Comparison of ENCODE assay signal across 17 cellular contexts in the genomic region with DNA sequence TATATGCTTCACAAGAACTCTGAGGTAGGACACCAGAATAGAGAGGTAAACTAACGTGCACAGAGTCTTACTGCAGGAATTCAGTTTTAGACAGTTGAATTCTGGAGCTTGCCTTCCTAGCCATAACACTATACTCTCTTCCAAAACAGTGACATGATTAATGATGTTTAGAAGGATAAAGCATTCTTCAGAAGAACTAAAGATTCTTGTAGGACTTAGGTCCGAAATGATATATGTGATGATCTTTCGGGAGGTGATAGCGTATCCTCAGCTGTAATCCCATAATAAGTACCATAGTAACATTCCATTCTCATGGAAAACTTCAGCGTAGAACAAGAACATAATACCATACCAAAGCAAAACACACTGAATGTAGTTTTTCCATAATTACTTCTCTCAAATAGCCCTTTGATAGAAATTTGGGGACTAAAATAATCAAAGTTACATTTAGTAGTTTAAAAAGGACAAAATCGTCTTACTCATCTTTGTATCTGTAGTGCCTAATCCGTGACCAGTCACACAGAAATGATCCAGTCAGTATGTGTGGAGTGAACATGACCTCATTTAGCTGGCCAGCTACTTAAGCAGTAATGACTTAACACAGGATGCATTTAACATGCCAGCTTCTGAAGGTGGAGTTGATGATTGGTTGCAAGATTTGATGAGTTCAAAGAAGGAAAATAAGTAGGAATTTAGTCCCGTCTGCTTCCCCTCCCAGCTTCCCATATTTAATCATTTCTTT. TPM values are rescaled to one million over a fixed set of nuclear protein-coding genes. Genes with fewer than 3 reads are reported as not detected.
DNase-seq lines count a peak whose midpoint lies in the region; ATAC-seq, FAIRE-seq and TF ChIP-seq lines count a peak whose summit lies in the region.
"Had no signal": no experiment of that assay in that cellular context is flagged by ENCODE, and none has a peak within 500 bp of the region (broad histone marks: within the 10 kb centered on the region; RNA-seq: fewer than 3 reads in every experiment).

No MANE protein-coding gene starts in this region.

- H3K18ac ChIP-seq in H1 (ENCODE audit: extremely low read depth, low read length): no peak overlapping the region
- no peak overlapping the region for H3K18ac ChIP-seq in mesendoderm (ENCODE audit: low read length)

- H3K14ac ChIP-seq in H1 (ENCODE audit: insufficient read length): no peak overlapping the region

- TF ChIP-seq CTCF in D721Med (IDR thresholded peaks at IDR 0.05; ENCODE audit: insufficient read depth, missing control alignments) (no peak), H1 (IDR thresholded peaks at IDR 0.05; ENCODE audit: control extremely low read depth in 1 of 3, insufficient read depth in 1 of 3, low read depth in 1 of 3, low read length in 3 of 3) (no peak)

- DNase-seq in D721Med (ENCODE audit: insufficient read length, low spot score): no peak
- DNase-seq in HS-5 (ENCODE audit: low read depth): peak; percentile 9
- no peak for DNase-seq in H1 (ENCODE audit: low read depth in 1 of 2, low spot score in 2 of 2)
- peak; percentile 89 for DNase-seq in mesendoderm
- DNase-seq in stimulated activated CD4-positive, alpha-beta T cell treated with anti-CD3 and anti-CD28 coated beads, Interleukin-2, amount 100 ng/mL, for 24 hours: no peak
- DNase-seq in NCI-H510A treated with DMSO at 0.1 percent for 48 hours (lab: John Stamatoyannopoulos, UW): no peak
- DNase-seq in NOMO-1 treated with DMSO at 0.1 percent for 48 hours (lab: John Stamatoyannopoulos, UW; ENCODE audit: unreplicated experiment): no peak
- DNase-seq: C1 segment of cervical spinal cord, DND-41, GOT3, NCI-H2171, posterior cingulate gyrus, uterus had no signal

- no peak overlapping the region for H4K91ac ChIP-seq in H1 (replicated peaks; ENCODE audit: insufficient read length, low read length)

- H2AFZ ChIP-seq in H1 (ENCODE audit: low read length): no peak overlapping the region

- H3K4me1 ChIP-seq in H1 (replicated peaks in 1 of 4; ENCODE audit: control insufficient read depth in 3 of 4, insufficient read depth in 4 of 4, low read length in 3 of 4) (peaks cover 0 to 2% (median 0%) of the 10 kb centered on the region in 4 experiments; a peak in 1 of 7 replicates), mesendoderm (ENCODE audit: control insufficient read depth, low read depth, low read length) (peaks cover 4% of the 10 kb centered on the region)
- H3K4me1 ChIP-seq: uterus had no signal

- H2BK20ac ChIP-seq in H1 (ENCODE audit: low read length): no peak overlapping the region

- H3K4me3 ChIP-seq in H1 (ENCODE audit: extremely low read depth in 1 of 4, insufficient read depth in 2 of 4, low read depth in 3 of 4, low read length in 4 of 4): no peak overlapping the region
- no peak overlapping the region for H3K4me3 ChIP-seq in mesendoderm (ENCODE audit: low read length)
- H3K4me3 ChIP-seq: coronary artery, uterus had no signal

- no peak overlapping the region for H2BK5ac ChIP-seq in H1 (ENCODE audit: low read depth, low read length)
- no peak overlapping the region for H2BK5ac ChIP-seq in mesendoderm (ENCODE audit: low read length)

- TF ChIP-seq EP300 in H1 (IDR thresholded peaks at IDR 0.05; ENCODE audit: borderline replicate concordance in 1 of 2, low read depth in 2 of 2, low read length in 2 of 2): no peak

- H3K4ac ChIP-seq in H1 (replicated peaks; ENCODE audit: insufficient read length, low read depth, low read length): no peak overlapping the region
- no peak overlapping the region for H3K4ac ChIP-seq in mesendoderm (ENCODE audit: low read depth, low read length)

- no peaks in the 10 kb centered on the region; a peak in 2 of 8 replicates for H3K36me3 ChIP-seq in H1 (ENCODE audit: control insufficient read depth in 2 of 4, insufficient read depth in 4 of 4, low read length in 3 of 4)
- H3K36me3 ChIP-seq in mesendoderm (ENCODE audit: control insufficient read depth, insufficient read depth, low read length): no peaks in the 10 kb centered on the region
- H3K36me3 ChIP-seq: uterus had no signal

- H3K79me2 ChIP-seq in H1 (ENCODE audit: control insufficient read depth in 1 of 2, insufficient read depth in 2 of 2, low read length in 2 of 2) (no peaks in the 10 kb centered on the region), mesendoderm (ENCODE audit: control insufficient read depth, insufficient read depth, low read length) (no peaks in the 10 kb centered on the region)

- no peaks in the 10 kb centered on the region for H3K27me3 ChIP-seq in H1 (replicated peaks in 1 of 4; ENCODE audit: control insufficient read depth in 3 of 4, extremely low read depth in 1 of 4, insufficient read depth in 3 of 4, low read length in 3 of 4)
- H3K27me3 ChIP-seq in mesendoderm (ENCODE audit: insufficient read depth, low read length, poor library complexity): no peaks in the 10 kb centered on the region
- H3K27me3 ChIP-seq: uterus had no signal

- H3K4me2 ChIP-seq in H1 (ENCODE audit: insufficient read depth in 1 of 2, low read depth in 2 of 2, low read length in 2 of 2): no peak overlapping the region
- H3K4me2 ChIP-seq in mesendoderm (ENCODE audit: low read length): no peak overlapping the region

- H4K8ac ChIP-seq in H1 (ENCODE audit: extremely low read depth, insufficient read depth, low read length): no peak overlapping the region
- no peak overlapping the region for H4K8ac ChIP-seq in mesendoderm (ENCODE audit: low read depth, low read length)

- H3K79me1 ChIP-seq in H1 (ENCODE audit: low read depth, low read length): no peaks in the 10 kb centered on the region
- no peaks in the 10 kb centered on the region for H3K79me1 ChIP-seq in mesendoderm (ENCODE audit: low read length)

- H2BK120ac ChIP-seq in H1 (replicated peaks; ENCODE audit: low read depth, low read length) (no peak overlapping the region), mesendoderm (ENCODE audit: low read depth, low read length) (no peak overlapping the region)

- H2BK15ac ChIP-seq in H1 (ENCODE audit: low read length) (no peak overlapping the region), mesendoderm (replicated peaks; ENCODE audit: low read depth) (no peak overlapping the region)

- WGBS in H1 (ENCODE audit: extremely low coverage in 1 of 2, insufficient coverage in 1 of 2, insufficient read length in 1 of 2, insufficient replicate concordance in 2 of 2, low coverage in 1 of 2, low lambda C conversion rate in 2 of 2, missing lambda C conversion rate in 1 of 2), 2 experiments: 92% methylated on average over 8 of the region's 8 CpGs; no CpG with 5 or more reads in 1 of the 2 experiments
- no CpG with 5 or more reads among the region's 8 CpGs for WGBS in mesendoderm (ENCODE audit: extremely low coverage, insufficient coverage, low lambda C conversion rate)

- H4K20me1 ChIP-seq in H1 (replicated peaks in 1 of 2; ENCODE audit: control insufficient read depth in 1 of 2, insufficient read depth in 2 of 2, low read length in 2 of 2): no peaks in the 10 kb centered on the region

- H2AK5ac ChIP-seq in H1 (ENCODE audit: low read depth, low read length) (no peak overlapping the region; the same call in 1 of the 2 replicates), mesendoderm (ENCODE audit: low read length) (no peak overlapping the region)

- H3K23ac ChIP-seq in H1 (ENCODE audit: insufficient read length) (no peak overlapping the region), mesendoderm (ENCODE audit: low read length) (no peak overlapping the region)

- no peaks in the 10 kb centered on the region for H3K9me3 ChIP-seq in H1 (ENCODE audit: insufficient read depth in 2 of 2, low read depth in 1 of 2, low read length in 1 of 2)
- H3K9me3 ChIP-seq: uterus had no signal

- no peak overlapping the region for H3K27ac ChIP-seq in H1 (ENCODE audit: low read depth, low read length)
- no peak overlapping the region for H3K27ac ChIP-seq in mesendoderm (ENCODE audit: low read depth, low read length)
- H3K27ac ChIP-seq: coronary artery, HL-60, uterus had no signal

- no peaks in the 10 kb centered on the region for H3K23me2 ChIP-seq in H1 (ENCODE audit: low read depth, low read length)

- no peak for TF ChIP-seq POLR2A in H1 (IDR thresholded peaks at IDR 0.05; ENCODE audit: control extremely low read depth in 1 of 2, low read depth in 2 of 2, low read length in 2 of 2)

- H4K5ac ChIP-seq in H1 (ENCODE audit: insufficient read length, low read depth, low read length) (no peak overlapping the region), mesendoderm (ENCODE audit: low read length) (no peak overlapping the region)

- ATAC-seq in GM18861 (IDR thresholded peaks at IDR 0.05; ENCODE audit: unreplicated experiment): no peak
- ATAC-seq: activated naive CD4-positive, alpha-beta T cell treated with anti-CD3 and anti-CD28 coated beads, Interleukin-2, amount 50 U/mL, for 72 hours had no signal

- TF ChIP-seq RAD21 in H1 (IDR thresholded peaks at IDR 0.05 in 1 of 2, conservative IDR thresholded peaks at IDR 0.05 in 1 of 2; ENCODE audit: low read depth in 2 of 2, low read length in 2 of 2): no peak

- H3K9ac ChIP-seq in H1 (replicated peaks in 1 of 4; ENCODE audit: extremely low read depth in 1 of 4, low read depth in 3 of 4, low read length in 3 of 4) (no peak overlapping the region), mesendoderm (ENCODE audit: low read length) (no peak overlapping the region)

- H2BK12ac ChIP-seq in H1 (ENCODE audit: low read depth, low read length): no peak overlapping the region

- FAIRE-seq in D721Med (lab: Jason Lieb, UNC) (peak; percentile 74), H1 (lab: Jason Lieb, UNC) (peak; percentile 7)

- POLR2A ChIA-PET in H1 (lab: Charles Lee; ENCODE audit: partially characterized antibody): no interaction called here

- CTCF ChIA-PET in H1 (lab: Charles Lee; ENCODE audit: partially characterized antibody): interaction anchor here (0.6 to 1.2 kb wide), 3 partner anchors 12 to 887 kb away, joined by 3 to 5 read pairs (median 3); no protein-coding TSS in a partner anchor

- no peak overlapping the region for H3K56ac ChIP-seq in H1 (replicated peaks; ENCODE audit: insufficient read length, low read depth, low read length)
- no peak overlapping the region for H3K56ac ChIP-seq in mesendoderm (ENCODE audit: low read length)

RNA-seq across cellular contexts. Expression of gene PIBF1, which starts 38.4 kb away (rescaled TPM):
- 11.2 and 13.2 TPM in 2 replicates for total RNA-seq in H1 (2021; fragmentation: NEBNext Ultra II Directional; extraction: Animal tissue kit (Norgen Biotek cat#: 25700))
- polyA plus RNA-seq in H1 (2011; rRNA removed): 0.49 and 1.1 TPM in 2 replicates
- polyA plus RNA-seq in H1 (2011; cell fraction: cytosol; rRNA removed): 2.2 TPM
- 1.00 TPM for polyA plus RNA-seq in H1 (2011; cell fraction: nucleus; rRNA removed)
- polyA plus RNA-seq in H1 (2012, experiment 1 of 2): 3.0 to 11.5 TPM (median 4.1 TPM) in 4 replicates
- 0.51 TPM for polyA plus RNA-seq in H1 (2012, experiment 2 of 2)
- 6.3 TPM for polyA plus RNA-seq in H1 (2013, experiment 1 of 2)
- polyA plus RNA-seq in H1 (2013, experiment 2 of 2): 6.7 TPM
- polyA minus RNA-seq in H1 (2011; rRNA and poly(A)+ RNA removed): 2.3 and 3.2 TPM in 2 replicates
- polyA minus RNA-seq in H1 (2011; cell fraction: cytosol; rRNA and poly(A)+ RNA removed): 4.0 TPM
- 13.7 TPM for polyA minus RNA-seq in H1 (2011; cell fraction: nucleus; rRNA and poly(A)+ RNA removed)
- 6.2 TPM for polyA plus RNA-seq in mesendoderm (2013, experiment 1 of 2)
- polyA plus RNA-seq in mesendoderm (2013, experiment 2 of 2): 6.4 TPM

RNA-seq across cellular contexts. Expression of gene DIS3, which starts 38.6 kb away (rescaled TPM):
- 38.4 and 39.9 TPM in 2 replicates for total RNA-seq in H1 (2021; fragmentation: NEBNext Ultra II Directional; extraction: Animal tissue kit (Norgen Biotek cat#: 25700))
- 10.8 and 20.3 TPM in 2 replicates for polyA plus RNA-seq in H1 (2011; rRNA removed)
- 15.8 TPM for polyA plus RNA-seq in H1 (2011; cell fraction: cytosol; rRNA removed)
- 26.4 TPM for polyA plus RNA-seq in H1 (2011; cell fraction: nucleus; rRNA removed)
- polyA plus RNA-seq in H1 (2012, experiment 1 of 2): 15.4 to 28.3 TPM (median 20.4 TPM) in 4 replicates
- polyA plus RNA-seq in H1 (2012, experiment 2 of 2): 1.5 TPM
- 26.8 TPM for polyA plus RNA-seq in H1 (2013, experiment 1 of 2)
- 25.1 TPM for polyA plus RNA-seq in H1 (2013, experiment 2 of 2)
- polyA minus RNA-seq in H1 (2011; rRNA and poly(A)+ RNA removed): 19.2 and 25.5 TPM in 2 replicates
- polyA minus RNA-seq in H1 (2011; cell fraction: cytosol; rRNA and poly(A)+ RNA removed): 24.8 TPM
- 27.4 TPM for polyA minus RNA-seq in H1 (2011; cell fraction: nucleus; rRNA and poly(A)+ RNA removed)
- polyA plus RNA-seq in mesendoderm (2013, experiment 1 of 2): 37.5 TPM
- polyA plus RNA-seq in mesendoderm (2013, experiment 2 of 2): 38.4 TPM

Comparison
In these comparisons a context has a peak if more than half of its experiments do, and no peak if none do; other contexts are left out.
1. DNase-seq: peak in HS-5 (single experiment) and mesendoderm (single experiment); none in D721Med (single experiment), H1 (0 of 2), stimulated activated CD4-positive, alpha-beta T cell treated with anti-CD3 and anti-CD28 coated beads, Interleukin-2, amount 100 ng/mL, for 24 hours (0 of 2), NCI-H510A treated with DMSO at 0.1 percent for 48 hours (single experiment) and NOMO-1 treated with DMSO at 0.1 percent for 48 hours (single experiment).